22 cellular contexts compared by ENCODE assay signal in the genomic region with DNA sequence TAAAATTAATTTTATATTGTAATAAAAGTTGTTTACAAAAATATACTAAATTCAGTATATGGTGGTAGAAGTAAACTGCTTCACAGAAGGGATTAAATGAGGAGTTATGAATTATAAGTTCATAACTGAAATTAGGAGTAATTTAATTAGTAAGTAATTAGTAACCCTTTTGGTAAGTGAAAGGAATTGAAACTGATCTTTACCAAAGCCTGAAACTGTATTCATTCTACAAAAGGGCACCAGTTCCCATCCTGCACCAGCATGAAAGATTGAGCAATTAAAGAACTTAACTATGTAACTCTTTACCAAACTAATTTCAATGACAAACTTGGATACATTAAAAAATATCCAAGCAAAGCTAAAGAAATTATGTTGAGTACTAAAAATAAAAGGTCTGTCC.
"Had no signal": no experiment of that assay in that cellular context is flagged by ENCODE, and none has a peak within 500 bp of the region (broad histone marks: within the 10 kb centered on the region; RNA-seq: fewer than 3 reads in every experiment).

No MANE protein-coding gene starts in this region.

- H3K36me3 ChIP-seq: ascending aorta, esophagus muscularis mucosa, ovary, suprapubic skin, transverse colon had no signal

- H3K9me3 Mint-ChIP-seq: activated B cell treated with CpG ODN at 0.5 μM for 24 hours; activated naive CD4-positive, alpha-beta T cell treated with anti-CD3 and anti-CD28 coated beads, Interleukin-2, amount 10 ng/mL, durations not matched to agents 7 days and 5 days; activated T-cell treated with anti-CD3 and anti-CD28 coated beads, Interleukin-2, amount 50 U/mL, for 24 hours; immature natural killer cell; T-helper 2 cell treated with Interferon-gamma antibody and Interleukin-4, amounts not matched to agents 5 μg/mL and 100 μg/mL, for 36 hours had no signal

- H3K27me3 Mint-ChIP-seq: activated B cell treated with CpG ODN at 0.5 μM for 24 hours; activated naive CD4-positive, alpha-beta T cell treated with anti-CD3 and anti-CD28 coated beads, Interleukin-2, amount 10 ng/mL, durations not matched to agents 7 days and 5 days; naive thymus-derived CD8-positive, alpha-beta T cell had no signal

- H3K27me3 ChIP-seq: ascending aorta, esophagus muscularis mucosa, ovary, suprapubic skin, transverse colon had no signal

- ATAC-seq: activated CD8-positive, alpha-beta T cell treated with anti-CD3 and anti-CD28 coated beads, Interleukin-2, amount 10 ng/mL, durations not matched to agents 7 days and 5 days; heart right ventricle; naive thymus-derived CD8-positive, alpha-beta T cell; sciatic nerve had no signal

- H3K27ac ChIP-seq: ascending aorta, esophagus muscularis mucosa, heart right ventricle, ovary, SK-N-MC, suprapubic skin, transverse colon had no signal

- H3K4me3 ChIP-seq: ascending aorta, esophagus muscularis mucosa, heart right ventricle, ovary, SK-N-MC, suprapubic skin, transverse colon had no signal

- H3K27ac Mint-ChIP-seq: activated CD8-positive, alpha-beta T cell treated with anti-CD3 and anti-CD28 coated beads, Interleukin-2, amount 10 ng/mL, durations not matched to agents 7 days and 5 days; activated naive CD4-positive, alpha-beta T cell treated with anti-CD3 and anti-CD28 coated beads, Interleukin-2, amount 10 ng/mL, durations not matched to agents 7 days and 5 days; activated T-cell treated with anti-CD3 and anti-CD28 coated beads, Interleukin-2, amount 50 U/mL, for 24 hours; T-helper 2 cell treated with Interferon-gamma antibody and Interleukin-4, amounts not matched to agents 5 μg/mL and 100 μg/mL, for 36 hours had no signal

- H3K4me1 ChIP-seq: ascending aorta, suprapubic skin had no signal

- H3K9me3 ChIP-seq: ascending aorta, esophagus muscularis mucosa, heart right ventricle, ovary, suprapubic skin, transverse colon had no signal

- H3K4me3 Mint-ChIP-seq: activated B cell treated with CpG ODN at 0.5 μM for 24 hours; activated CD8-positive, alpha-beta T cell treated with anti-CD3 and anti-CD28 coated beads, Interleukin-2, amount 10 ng/mL, durations not matched to agents 7 days and 5 days; activated naive CD4-positive, alpha-beta T cell treated with anti-CD3 and anti-CD28 coated beads, Interleukin-2, amount 10 ng/mL, durations not matched to agents 7 days and 5 days; activated T-cell treated with anti-CD3 and anti-CD28 coated beads, Interleukin-2, amount 50 U/mL, for 24 hours; immature natural killer cell; naive thymus-derived CD8-positive, alpha-beta T cell; T-helper 2 cell treated with Interferon-gamma antibody and Interleukin-4, amounts not matched to agents 5 μg/mL and 100 μg/mL, for 36 hours had no signal

- DNase-seq: activated B cell treated with CpG ODN at 0.5 μM for 24 hours; activated CD4-positive, alpha-beta T cell treated with anti-CD3 and anti-CD28 coated beads for 48 hours; activated CD8-positive, alpha-beta T cell treated with anti-CD3 and anti-CD28 coated beads, Interleukin-2, amount 10 ng/mL, durations not matched to agents 7 days and 5 days; activated effector memory CD4-positive, alpha-beta T cell treated with Interleukin-2 at 50 U/mL for 16 hours; activated naive CD4-positive, alpha-beta T cell treated with anti-CD3 and anti-CD28 coated beads, Interleukin-2, amount 10 ng/mL, durations not matched to agents 7 days and 5 days; activated T-cell treated with anti-CD3 and anti-CD28 coated beads, Interleukin-2, amount 50 U/mL, for 24 hours; cerebellar nuclear complex; effector CD4-positive, alpha-beta T cell; heart right ventricle; immature natural killer cell; mesendoderm; naive thymus-derived CD8-positive, alpha-beta T cell; ovary; stimulated activated CD4-positive, alpha-beta T cell treated with anti-CD3 and anti-CD28 coated beads, Interleukin-4, amount 100 ng/mL, for 4 hours; stimulated activated naive CD4-positive, alpha-beta T cell treated with Interleukin-2 at 50 U/mL for 16 hours; transverse colon had no signal
